8 cellular contexts compared by ENCODE assay signal in the genomic region with DNA sequence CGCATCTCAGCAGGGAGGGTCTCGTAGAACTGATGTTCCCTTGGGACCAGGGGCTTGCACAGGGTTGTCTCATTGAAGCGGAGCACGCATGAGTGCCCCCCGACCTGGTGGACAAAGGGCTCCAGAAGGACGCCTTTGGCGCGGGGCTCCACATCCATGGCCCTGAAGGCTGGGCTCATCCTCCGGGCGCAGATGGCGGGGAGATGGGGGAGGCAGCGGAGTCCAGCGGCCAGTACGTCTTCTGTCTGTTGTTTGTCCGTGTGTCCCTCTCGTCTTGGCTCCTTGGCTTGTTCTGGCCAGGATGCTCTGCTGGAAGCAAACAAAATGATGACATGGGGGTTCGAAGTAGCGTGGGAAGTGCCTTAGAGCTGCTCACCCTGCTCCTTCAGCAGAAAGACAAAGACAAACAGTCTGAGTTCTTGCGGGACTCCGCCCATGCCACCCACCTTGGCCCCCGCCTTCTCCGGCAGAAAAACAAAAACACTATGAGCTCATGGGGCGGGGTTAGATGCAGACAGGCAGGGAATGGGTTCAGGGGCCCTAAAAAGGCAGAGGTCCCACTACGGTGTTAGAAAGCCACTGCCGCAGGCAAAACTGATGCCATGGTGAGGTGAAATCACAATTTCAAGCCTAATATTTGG. TPM values are rescaled to one million over a fixed set of nuclear protein-coding genes. Genes with fewer than 3 reads are reported as not detected.
DNase-seq lines count a peak whose midpoint lies in the region; ATAC-seq and TF ChIP-seq lines count a peak whose summit lies in the region.

No MANE protein-coding gene starts in this region.

- peaks cover 19% of the 10 kb centered on the region for H3K4me1 Mint-ChIP-seq in glutamatergic neuron (ENCODE audit: low read depth, unreplicated experiment)
- peaks cover 37% of the 10 kb centered on the region for H3K4me1 Mint-ChIP-seq in osteocyte (ENCODE audit: unreplicated experiment)

- H3K4me3 ChIP-seq in BJ (ENCODE audit: low read depth, low read length) (peak overlapping the region; percentile 33), WERI-Rb-1 (ENCODE audit: low read depth, low read length) (no peak overlapping the region)

- H3K27me3 Mint-ChIP-seq in glutamatergic neuron (ENCODE audit: unreplicated experiment), result peaks cover 4% of the 10 kb centered on the region
- H3K27me3 Mint-ChIP-seq in osteocyte (ENCODE audit: unreplicated experiment), result no peaks in the 10 kb centered on the region

- ATAC-seq in HG03460 (IDR thresholded peaks at IDR 0.05; ENCODE audit: unreplicated experiment), result no peak
- no peak for ATAC-seq in GM21423 (IDR thresholded peaks at IDR 0.05; ENCODE audit: unreplicated experiment)
- ATAC-seq in GM21447 (IDR thresholded peaks at IDR 0.05; ENCODE audit: unreplicated experiment), result no peak

- no peaks in the 10 kb centered on the region for H3K9me3 ChIP-seq in WERI-Rb-1 (ENCODE audit: severe bottlenecking)

- peaks cover 8% of the 10 kb centered on the region for H3K36me3 Mint-ChIP-seq in glutamatergic neuron (ENCODE audit: unreplicated experiment)
- peaks cover 37% of the 10 kb centered on the region for H3K36me3 Mint-ChIP-seq in osteocyte (ENCODE audit: unreplicated experiment)

- CTCF ChIA-PET in BJ (lab: Yijun Ruan, JAX), result interaction anchor here (1.5 to 1.7 kb wide), 3 partner anchors 9 to 15 kb away, joined by 3 to 8 read pairs (median 6); a partner anchor contains a TSS

- no peak for DNase-seq in BJ (ENCODE audit: low read depth)
- no peak for DNase-seq in WERI-Rb-1
- peak; percentile 70 for DNase-seq in glutamatergic neuron
- no peak for DNase-seq in osteocyte (ENCODE audit: extremely low spot score, unreplicated experiment)
- no peak for DNase-seq in DMS153 treated with DMSO at 0.1 percent for 48 hours (lab: John Stamatoyannopoulos, UW; ENCODE audit: unreplicated experiment)

- peak overlapping the region; percentile 95 for H3K27ac Mint-ChIP-seq in glutamatergic neuron (ENCODE audit: unreplicated experiment)
- peak overlapping the region; percentile 93 for H3K27ac Mint-ChIP-seq in osteocyte (ENCODE audit: unreplicated experiment)

- no peaks in the 10 kb centered on the region for H3K27me3 ChIP-seq in BJ (ENCODE audit: control insufficient read depth, insufficient read depth, low read length)
- no peaks in the 10 kb centered on the region for H3K27me3 ChIP-seq in WERI-Rb-1 (ENCODE audit: insufficient read depth, low read depth, severe bottlenecking)

- H3K4me3 Mint-ChIP-seq in glutamatergic neuron (ENCODE audit: unreplicated experiment) (peak overlapping the region; percentile 84), osteocyte (ENCODE audit: unreplicated experiment) (peak overlapping the region; percentile 69)

- POLR2A ChIA-PET in BJ (lab: Charles Lee), result no interaction called here

- peak overlapping the region; percentile 4; the same call in 1 of the 2 replicates for H3K27ac ChIP-seq in WERI-Rb-1

- H3K9me3 Mint-ChIP-seq in glutamatergic neuron (ENCODE audit: unreplicated experiment) (peaks cover 12% of the 10 kb centered on the region), osteocyte (ENCODE audit: unreplicated experiment) (no peaks in the 10 kb centered on the region)

- H3K36me3 ChIP-seq in BJ (ENCODE audit: control insufficient read depth, insufficient read depth, low read length), result peaks cover 24% of the 10 kb centered on the region
- peaks cover 89% of the 10 kb centered on the region for H3K36me3 ChIP-seq in WERI-Rb-1

- TF ChIP-seq CTCF in BJ (IDR thresholded peaks at IDR 0.05; ENCODE audit: insufficient read depth, low read depth, low read length) (no peak), WERI-Rb-1 (IDR thresholded peaks at IDR 0.05; ENCODE audit: low read depth, low read length) (no peak), glutamatergic neuron (IDR thresholded peaks at IDR 0.05; ENCODE audit: partially characterized antibody, unreplicated experiment) (no peak), osteocyte (IDR thresholded peaks at IDR 0.05) (no peak)

RNA-seq across cellular contexts. Expression of a gene that starts 9.5 kb away (rescaled TPM):
- polyA plus RNA-seq in BJ (2011; rRNA removed), result 21.5 and 34.9 TPM in 2 replicates
- polyA minus RNA-seq in BJ (2011; rRNA and poly(A)+ RNA removed), result 38.7 and 54.5 TPM in 2 replicates
- 35.5 TPM for total RNA-seq in glutamatergic neuron (ENCODE audit: unreplicated experiment)
- 26.3 and 27.2 TPM in 2 replicates for total RNA-seq in osteocyte

RNA-seq across cellular contexts. Expression of a gene that starts 21.8 kb away (rescaled TPM):
- 65.5 and 89.9 TPM in 2 replicates for polyA plus RNA-seq in BJ (2011; rRNA removed)
- 35.0 and 47.2 TPM in 2 replicates for polyA minus RNA-seq in BJ (2011; rRNA and poly(A)+ RNA removed)
- total RNA-seq in glutamatergic neuron (ENCODE audit: unreplicated experiment), result 182 TPM
- 101 and 104 TPM in 2 replicates for total RNA-seq in osteocyte

RNA-seq across cellular contexts. Expression of a gene that starts 32.5 kb away (rescaled TPM):
- 0.55 and 0.88 TPM in 2 replicates for polyA plus RNA-seq in BJ (2011; rRNA removed)
- polyA minus RNA-seq in BJ (2011; rRNA and poly(A)+ RNA removed), result 1.7 TPM in 2 replicates
- 162 TPM for total RNA-seq in glutamatergic neuron (ENCODE audit: unreplicated experiment)
- 7.1 and 7.4 TPM in 2 replicates for total RNA-seq in osteocyte

RNA-seq across cellular contexts. Expression of a gene that starts 60.0 kb away (rescaled TPM):
- 26.4 and 45.8 TPM in 2 replicates for polyA plus RNA-seq in BJ (2011; rRNA removed)
- 35.1 and 56.4 TPM in 2 replicates for polyA minus RNA-seq in BJ (2011; rRNA and poly(A)+ RNA removed)
- total RNA-seq in glutamatergic neuron (ENCODE audit: unreplicated experiment), result 26.0 TPM
- total RNA-seq in osteocyte, result 63.8 and 66.2 TPM in 2 replicates

Comparison
In these comparisons a context has a peak if more than half of its experiments do, and no peak if none do; other contexts are left out.
1. RNA of a gene that starts 32.5 kb away (total RNA-seq): 162 TPM in glutamatergic neuron (single experiment); 7.1 to 7.4 TPM in osteocyte; every median in the first group is over 10 times any median in the second.